In the genomic region with DNA sequence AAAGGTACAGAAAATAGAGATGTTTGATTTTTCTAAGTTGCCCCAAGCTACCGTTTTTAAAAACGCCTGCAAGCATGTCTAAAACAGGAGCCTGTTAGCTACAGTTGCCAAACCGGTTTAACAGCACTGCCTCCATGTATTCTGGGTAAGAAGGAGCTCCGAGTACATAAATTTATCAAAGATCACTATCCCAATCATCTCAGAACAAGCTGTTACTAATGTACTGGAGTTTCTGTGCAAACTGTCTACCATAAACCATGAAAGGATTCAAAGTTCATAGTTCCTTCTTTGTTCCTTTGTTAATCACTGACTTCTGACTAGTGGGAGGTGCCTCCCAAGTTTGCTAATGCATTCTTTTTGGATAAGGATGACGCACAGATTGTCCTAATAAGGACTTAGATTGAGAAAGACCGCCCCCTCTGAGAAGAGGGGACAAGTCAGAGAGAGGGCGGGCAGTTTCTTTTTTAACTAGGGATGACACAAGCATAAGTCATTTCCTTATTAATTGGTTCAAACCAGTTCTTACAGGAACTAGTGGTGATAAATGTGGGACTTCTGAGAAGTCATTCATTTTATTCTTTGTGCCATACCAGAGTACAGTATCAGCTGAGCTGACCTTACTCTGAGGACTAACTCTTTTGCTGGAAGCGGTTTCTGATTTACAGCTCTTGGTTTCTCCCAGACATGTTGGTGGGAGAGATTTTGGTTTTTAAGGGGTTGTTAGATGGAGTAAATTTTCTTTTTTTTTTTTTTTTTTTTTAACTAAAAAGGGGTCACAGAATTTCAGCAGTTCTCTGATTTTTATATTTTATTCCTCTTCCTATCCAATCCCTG, we compare ENCODE assay signal across 8 cellular contexts. TPM values are rescaled to one million over a fixed set of nuclear protein-coding genes. Genes with fewer than 3 reads are reported as not detected.
A peak's percentile ranks its signal among the peaks of the same experiment; 100 is the strongest.
DNase-seq lines count a peak whose midpoint lies in the region; ATAC-seq and TF ChIP-seq lines count a peak whose summit lies in the region.

No MANE protein-coding gene starts in this region.

- H3K4me3 ChIP-seq in OCI-LY3 (ENCODE audit: low read length) (peak overlapping the region; percentile 96), fibroblast of villous mesenchyme (ENCODE audit: low read depth, low read length) (peak overlapping the region; percentile 80), neural progenitor cell (peak overlapping the region; percentile 28)

- TF ChIP-seq CTCF in OCI-LY3 (IDR thresholded peaks at IDR 0.05; ENCODE audit: low read depth, low read length) (no peak), fibroblast of villous mesenchyme (IDR thresholded peaks at IDR 0.05; ENCODE audit: insufficient read depth, low read depth, low read length) (no peak), neural progenitor cell (IDR thresholded peaks at IDR 0.05) (no peak)

- H3K36me3 ChIP-seq in OCI-LY3 (replicated peaks; ENCODE audit: low read depth, low read length) = peaks cover 36% of the 10 kb centered on the region
- no peaks in the 10 kb centered on the region for H3K36me3 ChIP-seq in neural progenitor cell

- no peaks in the 10 kb centered on the region for H3K27me3 Mint-ChIP-seq in neural progenitor cell (ENCODE audit: insufficient read depth, low read depth)

- H3K27ac Mint-ChIP-seq in neural progenitor cell = peak overlapping the region; percentile 100

- DNase-seq in DMS53 treated with DMSO at 0.1 percent for 48 hours (lab: John Stamatoyannopoulos, UW; ENCODE audit: unreplicated experiment) (peak; percentile 96), fibroblast of villous mesenchyme (ENCODE audit: low read depth) (peak; percentile 100), neural progenitor cell (ENCODE audit: low spot score) (peak; percentile 82), cerebellum (ENCODE audit: low spot score) (no peak)
- peak; percentile 39 for DNase-seq in activated T-helper 9 cell treated with anti-CD3 and anti-CD28 coated beads, Interleukin-2, amount 50 U/mL, for 16 hours (ENCODE audit: low read depth)

- peaks cover 40% of the 10 kb centered on the region for H3K4me1 ChIP-seq in OCI-LY3 (ENCODE audit: low read length)
- H3K4me1 ChIP-seq in neural progenitor cell = peaks cover 39% of the 10 kb centered on the region

- peak overlapping the region; percentile 92 for H3K4me3 Mint-ChIP-seq in neural progenitor cell

- H3F3A ChIP-seq in neural progenitor cell (ENCODE audit: low read depth) = peaks cover 43% of the 10 kb centered on the region

- H2AFZ ChIP-seq in OCI-LY3 (ENCODE audit: low read depth, low read length) = no peak overlapping the region
- peak overlapping the region; percentile 42 for H2AFZ ChIP-seq in neural progenitor cell (replicated peaks)

- H3K9me3 ChIP-seq in OCI-LY3 (ENCODE audit: insufficient read depth, low read length) = no peaks in the 10 kb centered on the region
- H3K9me3 ChIP-seq in neural progenitor cell (ENCODE audit: low read depth) = no peaks in the 10 kb centered on the region

- H4K20me1 ChIP-seq in OCI-LY3 (ENCODE audit: insufficient read depth, low read length) = peaks cover 29% of the 10 kb centered on the region
- no peaks in the 10 kb centered on the region for H4K20me1 ChIP-seq in neural progenitor cell (ENCODE audit: low read depth)

- peaks cover 13% of the 10 kb centered on the region for H3K36me3 Mint-ChIP-seq in neural progenitor cell

- H3K4me1 Mint-ChIP-seq in neural progenitor cell = peaks cover 54% of the 10 kb centered on the region

- H3K79me2 ChIP-seq in OCI-LY3 (ENCODE audit: low read length) (peaks cover 53% of the 10 kb centered on the region), neural progenitor cell (ENCODE audit: low read depth) (peaks cover 25% of the 10 kb centered on the region)

- peak overlapping the region; percentile 99 for H3K27ac ChIP-seq in OCI-LY3 (ENCODE audit: low read length)
- peak overlapping the region; percentile 49 for H3K27ac ChIP-seq in neural progenitor cell

- peak overlapping the region; percentile 91 for H3K4me2 ChIP-seq in OCI-LY3 (ENCODE audit: low read length)
- H3K4me2 ChIP-seq in neural progenitor cell = peak overlapping the region; percentile 56

- peak; percentile 71 for ATAC-seq in GM19467 (IDR thresholded peaks at IDR 0.05; ENCODE audit: unreplicated experiment)
- ATAC-seq in HG03558 (IDR thresholded peaks at IDR 0.05; ENCODE audit: extremely low read depth, unreplicated experiment) = peak; percentile 60

- H3K9ac ChIP-seq in OCI-LY3 (ENCODE audit: low read length) = peak overlapping the region; percentile 99
- no peak overlapping the region for H3K9ac ChIP-seq in neural progenitor cell

- H3K9me3 Mint-ChIP-seq in neural progenitor cell = no peaks in the 10 kb centered on the region

- H3K27me3 ChIP-seq in OCI-LY3 (ENCODE audit: low read depth, low read length) (peaks cover 14% of the 10 kb centered on the region; the same call in 1 of the 2 replicates), neural progenitor cell (no peaks in the 10 kb centered on the region)

RNA-seq across cellular contexts. Expression of gene TUBD1, which starts 55.2 kb away (rescaled TPM):
- 4.2 and 6.5 TPM in 2 replicates for total RNA-seq in fibroblast of villous mesenchyme
- total RNA-seq in neural progenitor cell (ENCODE audit: low replicate concordance) = 15.5 and 32.6 TPM in 2 replicates
- 12.6 TPM for total RNA-seq in cerebellum

RNA-seq across cellular contexts. Expression of gene RPS6KB1, which starts 55.3 kb away (rescaled TPM):
- total RNA-seq in fibroblast of villous mesenchyme = 22.2 and 26.3 TPM in 2 replicates
- total RNA-seq in neural progenitor cell (ENCODE audit: low replicate concordance) = 15.5 and 18.7 TPM in 2 replicates
- total RNA-seq in cerebellum = 46.0 TPM

Comparison
In these comparisons a context has a peak if more than half of its experiments do, and no peak if none do; other contexts are left out.
1. H3K4me3 ChIP-seq: peak in every context shown above with its lines; median percentile 96 in OCI-LY3; 80 in fibroblast of villous mesenchyme; 28 in neural progenitor cell.